In genomic region chr1:161314201-161314981, GRCh38 we compare ENCODE assay signal across 8 cellular contexts. TPM values are rescaled to one million over a fixed set of nuclear protein-coding genes. Genes with fewer than 3 reads are reported as not detected.
DNase-seq lines count a peak whose midpoint lies in the region; ATAC-seq lines count a peak whose summit lies in the region.

Gene SDHC, plus strand, starts transcription at chr1:161314381. Its CDS starts 25 bp downstream, at chr1:161314406.

- no peaks in the 10 kb centered on the region for H3K27me3 ChIP-seq in BLaER1 treated with 17β-estradiol and CSF1 and Interleukin-3, amounts not matched to agents 10 nM and 100 nM

- H3K36me3 Mint-ChIP-seq in dendritic cell treated with granulocyte-macrophage colony-stimulating factor and Interleukin-4, amounts not matched to agents 40 ng/mL and 50 ng/mL, for 4 days (ENCODE audit: low read depth) = peaks cover 21% of the 10 kb centered on the region

- H3K36me3 ChIP-seq in BLaER1 treated with 17β-estradiol and CSF1 and Interleukin-3, amounts not matched to agents 10 nM and 100 nM = peaks cover 0 to 13% (median 6%) of the 10 kb centered on the region in 11 experiments; a peak in 7 of 22 replicates

- peak within 1 kb of the TSS; percentile 71 to 94 (median 84) for H3K4me3 ChIP-seq in BLaER1 treated with 17β-estradiol and CSF1 and Interleukin-3, amounts not matched to agents 10 nM and 100 nM

- H3K9me3 ChIP-seq in BLaER1 treated with 17β-estradiol and CSF1 and Interleukin-3, amounts not matched to agents 10 nM and 100 nM (replicated peaks in 1 of 11) = no peaks in the 10 kb centered on the region

- peak within 1 kb of the TSS; percentile 99 for H3K27ac Mint-ChIP-seq in dendritic cell treated with granulocyte-macrophage colony-stimulating factor and Interleukin-4, amounts not matched to agents 40 ng/mL and 50 ng/mL, for 4 days

- no peaks in the 10 kb centered on the region for H3K9me3 Mint-ChIP-seq in dendritic cell treated with granulocyte-macrophage colony-stimulating factor and Interleukin-4, amounts not matched to agents 40 ng/mL and 50 ng/mL, for 4 days

- H3K4me1 Mint-ChIP-seq in dendritic cell treated with granulocyte-macrophage colony-stimulating factor and Interleukin-4, amounts not matched to agents 40 ng/mL and 50 ng/mL, for 4 days (ENCODE audit: low read depth) = peaks cover 31% of the 10 kb centered on the region

- peak within 1 kb of the TSS; percentile 77 to 99 (median 88) for H3K4me2 ChIP-seq in BLaER1 treated with 17β-estradiol and CSF1 and Interleukin-3, amounts not matched to agents 10 nM and 100 nM

- no peaks in the 10 kb centered on the region for H4K20me1 ChIP-seq in BLaER1 treated with 17β-estradiol and CSF1 and Interleukin-3, amounts not matched to agents 10 nM and 100 nM

- H3K27ac ChIP-seq in BLaER1 treated with 17β-estradiol and CSF1 and Interleukin-3, amounts not matched to agents 10 nM and 100 nM = peak within 1 kb of the TSS; percentile 89 to 98 (median 97)

- H3K27me3 Mint-ChIP-seq in dendritic cell treated with granulocyte-macrophage colony-stimulating factor and Interleukin-4, amounts not matched to agents 40 ng/mL and 50 ng/mL, for 4 days = no peaks in the 10 kb centered on the region

- intact Hi-C loops in dendritic cell treated with granulocyte-macrophage colony-stimulating factor and Interleukin-4, amounts not matched to agents 40 ng/mL and 50 ng/mL, for 4 days (cut with micrococcal nuclease) = loop anchor here (5.0 kb wide), 1 partner anchor 87 kb away; the partner anchor contains the start of gene TOMM40L

- H3K4me3 Mint-ChIP-seq in dendritic cell treated with granulocyte-macrophage colony-stimulating factor and Interleukin-4, amounts not matched to agents 40 ng/mL and 50 ng/mL, for 4 days = peak within 1 kb of the TSS; percentile 91

- ATAC-seq in HG03442 (IDR thresholded peaks at IDR 0.05; ENCODE audit: unreplicated experiment) (peak; percentile 96), left lobe of liver (peak; percentile 98)

- peak within 1 kb of the TSS; percentile 85 to 98 (median 95) for H3K9ac ChIP-seq in BLaER1 treated with 17β-estradiol and CSF1 and Interleukin-3, amounts not matched to agents 10 nM and 100 nM

- H3K4me1 ChIP-seq in BLaER1 treated with 17β-estradiol and CSF1 and Interleukin-3, amounts not matched to agents 10 nM and 100 nM = peaks cover 18 to 35% (median 31%) of the 10 kb centered on the region in 10 experiments

- DNase-seq in GM19238 (ENCODE audit: insufficient read length, low spot score) = peak; percentile 89
- peak; percentile 91 for DNase-seq in NCI-H526 treated with DMSO at 0.1 percent for 48 hours (lab: John Stamatoyannopoulos, UW)
- DNase-seq in activated CD4-positive, alpha-beta T cell treated with anti-CD3 and anti-CD28 coated beads, Interleukin-2, amount 50 U/mL, for 1 hour = peak; percentile 90
- DNase-seq in left lobe of liver (ENCODE audit: low spot score) = peak; percentile 92
- peak; percentile 82 for DNase-seq in stimulated activated CD4-positive, alpha-beta T cell treated with anti-CD3 and anti-CD28 coated beads, Interleukin-2, amount 100 ng/mL, for 4 hours (ENCODE audit: low read depth)

RNA-seq across cellular contexts. Expression of gene SDHC, which starts in this region (rescaled TPM):
- total RNA-seq in left lobe of liver = 223 TPM

Comparison
In these comparisons a context has a peak if more than half of its experiments do, and no peak if none do; other contexts are left out.
1. Peak in every context shown above with its lines: DNase-seq, ATAC-seq, H3K4me3 ChIP-seq and H3K27ac ChIP-seq.